In genomic region chr2:216698895-216699294, GRCh38 we compare ENCODE assay signal across 8 cellular contexts. TPM values are rescaled to one million over a fixed set of nuclear protein-coding genes. Genes with fewer than 3 reads are reported as not detected.
DNase-seq lines count a peak whose midpoint lies in the region; ATAC-seq, FAIRE-seq and TF ChIP-seq lines count a peak whose summit lies in the region.

No MANE protein-coding gene starts in this region.

- H3K4me3 ChIP-seq in fibroblast of the aortic adventitia (ENCODE audit: low read depth, low read length) (no peak overlapping the region), pancreas (no peak overlapping the region)

- H3K9me3 ChIP-seq in pancreas: no peaks in the 10 kb centered on the region

- H3K4me1 ChIP-seq in pancreas: peaks cover 8 to 14% (median 13%) of the 10 kb centered on the region in 3 donors

- FAIRE-seq in pancreas (lab: Jason Lieb, UNC): peak; percentile 13

- 9 to 21% methylated on average over 5 of the region's 5 CpGs for WGBS in pancreas, 2 donors

- intact Hi-C loops in pancreas (cut with DNase I): loop anchor here in 1 of 3 donors (10.0 kb wide), 1 partner anchor 1016 kb away; no protein-coding TSS in a partner anchor

- peak; percentile 73 for TF ChIP-seq CTCF in fibroblast of the aortic adventitia (IDR thresholded peaks at IDR 0.05; ENCODE audit: insufficient read depth, low read length)
- TF ChIP-seq CTCF in pancreas (IDR thresholded peaks at IDR 0.05): peak in 3 of 4 donors; percentile 17 to 25 (median 22)

- peak; percentile 58 for ATAC-seq in GM21786 (IDR thresholded peaks at IDR 0.05; ENCODE audit: unreplicated experiment)
- ATAC-seq in pancreas: peak; percentile 47 to 77 (median 74)
- ATAC-seq in GM21619 (IDR thresholded peaks at IDR 0.05; ENCODE audit: unreplicated experiment): no peak
- ATAC-seq in GM19328 (IDR thresholded peaks at IDR 0.05; ENCODE audit: unreplicated experiment): no peak

- DNase-seq in Caki2 (ENCODE audit: low read depth): peak; percentile 51
- DNase-seq in NCI-H1694 (lab: John Stamatoyannopoulos, UW): peak; percentile 65
- DNase-seq in SW 1271 (lab: John Stamatoyannopoulos, UW): peak; percentile 13 to 62
- peak; percentile 76 for DNase-seq in fibroblast of the aortic adventitia (ENCODE audit: low read depth)
- DNase-seq in pancreas: no peak

- in situ Hi-C loops in Caki2 (cut with HindIII; ENCODE audit: low pct_unique_long_range_greater_than_20kb, low sequenced_read_pairs): no loop called here

- H3K27me3 ChIP-seq in pancreas: peaks cover 0 to 13% (median 4%) of the 10 kb centered on the region in 4 donors

- no peaks in the 10 kb centered on the region for H3K36me3 ChIP-seq in pancreas

- no peak overlapping the region for H3K27ac ChIP-seq in pancreas

RNA-seq across cellular contexts. Expression of gene IGFBP5, which starts 3.5 kb away (rescaled TPM):
- total RNA-seq in Caki2 (2014; rRNA removed; shearing (Covaris generic); ENCODE audit: low replicate concordance): 0.07 and 0.26 TPM in 2 replicates
- 334 and 616 TPM in 2 replicates for total RNA-seq in fibroblast of the aortic adventitia (ENCODE audit: low replicate concordance)
- total RNA-seq in pancreas: 10 to 100 TPM in 5 of 6 donors, 1 to 10 TPM in 1; 8.2 to 91.6 (median 28.8) TPM
- 10 to 100 TPM; 18.4 to 25.0 TPM for polyA plus RNA-seq in pancreas

Comparison
In these comparisons a context has a peak if more than half of its experiments do, and no peak if none do; other contexts are left out.
1. DNase-seq: peak in Caki2 (single experiment), NCI-H1694 (single experiment), SW 1271 (2 of 2) and fibroblast of the aortic adventitia (single experiment); none in pancreas (0 of 6).
2. ATAC-seq: peak in GM21786 (single experiment) and pancreas (4 of 4); none in GM21619 (single experiment) and GM19328 (single experiment).